Comparison of ENCODE assay signal across 1 cellular context in the genomic region with DNA sequence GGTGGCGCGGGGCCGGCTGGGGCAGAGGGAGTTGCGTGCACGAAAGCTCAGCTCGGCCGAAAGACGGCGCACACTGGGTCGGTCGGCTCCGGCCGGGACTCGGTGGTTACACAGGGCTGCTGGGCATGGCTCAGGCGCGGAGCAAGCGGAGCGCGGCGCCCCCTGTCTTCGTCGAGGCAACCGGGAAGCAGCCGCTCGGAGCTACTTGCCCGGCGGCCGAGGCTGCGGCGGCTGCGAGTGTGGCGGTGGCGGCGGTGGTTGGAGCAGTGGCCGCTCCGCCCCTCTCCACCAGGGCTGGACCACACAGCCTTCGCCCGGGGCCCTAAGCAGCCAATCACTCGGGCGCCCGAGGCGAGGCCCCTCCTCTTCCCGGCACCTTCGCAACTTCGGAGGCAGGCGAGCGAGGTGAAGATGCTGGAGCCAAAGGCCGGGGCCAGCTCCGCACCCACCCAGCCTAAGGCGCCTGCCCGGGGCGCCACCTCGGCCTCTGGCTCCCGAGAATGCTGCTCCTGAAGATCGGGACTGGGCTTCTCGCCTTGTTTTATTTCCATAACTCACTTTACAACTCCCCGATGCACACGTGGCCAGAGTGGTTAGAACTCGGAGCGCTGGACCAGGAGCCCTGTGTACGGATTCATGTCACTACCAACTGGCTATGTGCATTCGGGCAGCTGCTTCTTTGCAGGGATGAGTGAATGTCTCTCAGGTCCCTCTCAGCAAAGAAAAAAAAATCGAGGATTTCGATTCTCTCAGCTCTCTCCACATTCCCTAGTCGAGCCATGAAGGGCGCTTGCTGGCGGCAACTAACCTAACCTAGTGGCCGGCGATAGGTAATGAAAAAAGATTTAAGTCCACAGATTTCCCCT.
TF ChIP-seq lines count a peak whose summit lies in the region.

A gene (minus strand): TSS at position 241 of the 866 bp plus-strand sequence. CDS start 241 bp downstream, outside the sequence.

TF ChIP-seq in HEK293, 187 proteins besides CTCF, POLR2A, EP300 and RAD21 (continued from another document):
- TF ChIP-seq, protein P1, sequence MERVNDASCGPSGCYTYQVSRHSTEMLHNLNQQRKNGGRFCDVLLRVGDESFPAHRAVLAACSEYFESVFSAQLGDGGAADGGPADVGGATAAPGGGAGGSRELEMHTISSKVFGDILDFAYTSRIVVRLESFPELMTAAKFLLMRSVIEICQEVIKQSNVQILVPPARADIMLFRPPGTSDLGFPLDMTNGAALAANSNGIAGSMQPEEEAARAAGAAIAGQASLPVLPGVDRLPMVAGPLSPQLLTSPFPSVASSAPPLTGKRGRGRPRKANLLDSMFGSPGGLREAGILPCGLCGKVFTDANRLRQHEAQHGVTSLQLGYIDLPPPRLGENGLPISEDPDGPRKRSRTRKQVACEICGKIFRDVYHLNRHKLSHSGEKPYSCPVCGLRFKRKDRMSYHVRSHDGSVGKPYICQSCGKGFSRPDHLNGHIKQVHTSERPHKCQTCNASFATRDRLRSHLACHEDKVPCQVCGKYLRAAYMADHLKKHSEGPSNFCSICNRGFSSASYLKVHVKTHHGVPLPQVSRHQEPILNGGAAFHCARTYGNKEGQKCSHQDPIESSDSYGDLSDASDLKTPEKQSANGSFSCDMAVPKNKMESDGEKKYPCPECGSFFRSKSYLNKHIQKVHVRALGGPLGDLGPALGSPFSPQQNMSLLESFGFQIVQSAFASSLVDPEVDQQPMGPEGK (tag by site-specific recombination; IDR thresholded peaks at IDR 0.05) = 0 out of 2 replicates have a peak, but pooled peaks have one; percentile 37
- TF ChIP-seq ZNF660 (tag by site-specific recombination; IDR thresholded peaks at IDR 0.05) (peak; percentile 76; the same call in 1 of the 2 replicates), TRIM28 (IDR thresholded peaks at IDR 0.05; ENCODE audit: borderline replicate concordance, low read length) (no peak), ZNF664 (tag by site-specific recombination; IDR thresholded peaks at IDR 0.05) (no peak), ZNF776 (tag by site-specific recombination; IDR thresholded peaks at IDR 0.05; ENCODE audit: borderline replicate concordance) (no peak), ZXDB (tag by site-specific recombination; IDR thresholded peaks at IDR 0.05) (peak; percentile 74; the same call in 1 of the 2 replicates), ZNF626 (tag by site-specific recombination; IDR thresholded peaks at IDR 0.05) (no peak), YY2 (tag by site-specific recombination; IDR thresholded peaks at IDR 0.05) (no peak), ZNF555 (tag by site-specific recombination; conservative IDR thresholded peaks at IDR 0.05) (no peak), ZNF366 (tag by site-specific recombination; conservative IDR thresholded peaks at IDR 0.05) (no peak)
